Comparison of ENCODE assay signal across 10 cellular contexts in the genomic region with DNA sequence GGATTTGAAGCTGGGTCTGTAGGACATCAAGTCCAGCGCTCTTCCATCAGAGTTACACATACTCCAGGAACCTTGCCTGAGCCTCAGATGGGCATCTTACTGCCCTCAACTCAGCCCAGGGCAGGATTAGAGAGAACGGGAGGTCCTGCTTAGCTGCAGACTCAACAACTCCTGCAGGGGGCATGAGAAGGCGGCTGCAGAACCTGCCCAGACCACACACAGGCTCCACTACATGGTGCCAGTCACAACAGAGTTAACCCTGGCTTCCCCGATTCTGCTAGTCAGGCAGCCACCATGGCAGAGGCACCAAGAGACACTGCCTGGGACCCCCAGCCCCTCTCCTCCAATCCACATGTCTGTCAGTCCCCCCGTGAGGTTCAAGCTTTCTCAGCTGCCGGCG. TPM values are rescaled to one million over a fixed set of nuclear protein-coding genes. Genes with fewer than 3 reads are reported as not detected.
DNase-seq lines count a peak whose midpoint lies in the region; ATAC-seq and TF ChIP-seq lines count a peak whose summit lies in the region.
"Had no signal": no experiment of that assay in that cellular context is flagged by ENCODE, and none has a peak within 500 bp of the region (broad histone marks: within the 10 kb centered on the region; RNA-seq: fewer than 3 reads in every experiment).

No MANE protein-coding gene starts in this region.

- H2AFZ ChIP-seq in trophoblast cell (ENCODE audit: insufficient read depth, low read length, poor library complexity) = no peak overlapping the region
- H2AFZ ChIP-seq: parathyroid adenoma had no signal

- WGBS in trophoblast cell (ENCODE audit: extremely low coverage, insufficient coverage, insufficient read length) = no CpG with 5 or more reads among the region's 7 CpGs

- H4K8ac ChIP-seq in trophoblast cell (ENCODE audit: low read depth, low read length) = no peak overlapping the region

- no peak overlapping the region for H3K27ac Mint-ChIP-seq in naive thymus-derived CD4-positive, alpha-beta T cell

- H2BK120ac ChIP-seq in trophoblast cell (ENCODE audit: insufficient read depth, low read length, poor library complexity) = no peak overlapping the region

- no peak overlapping the region for H3K23ac ChIP-seq in trophoblast cell (ENCODE audit: low read length)

- H2AK5ac ChIP-seq in trophoblast cell (ENCODE audit: low read length) = no peak overlapping the region

- H3K4me1 Mint-ChIP-seq in naive thymus-derived CD4-positive, alpha-beta T cell = peaks cover 0 to 5% (median 0%) of the 10 kb centered on the region in 7 donors

- peaks cover 0 to 12% (median 8%) of the 10 kb centered on the region in 5 donors for H3K36me3 Mint-ChIP-seq in naive thymus-derived CD4-positive, alpha-beta T cell

- H3K27me3 ChIP-seq in naive thymus-derived CD4-positive, alpha-beta T cell (ENCODE audit: control insufficient read depth in 2 of 2, insufficient read depth in 2 of 2, low read length in 2 of 2) = no peaks in the 10 kb centered on the region
- H3K27me3 ChIP-seq in vagina (no peaks in the 10 kb centered on the region), trophoblast cell (ENCODE audit: insufficient read depth, low read length) (no peaks in the 10 kb centered on the region)

- no peak for TF ChIP-seq POLR2A in vagina (IDR thresholded peaks at IDR 0.05)

- POLR2A ChIA-PET in naive thymus-derived CD4-positive, alpha-beta T cell (lab: Charles Lee) = no interaction called here

- DNase-seq in NCI-H82 (lab: John Stamatoyannopoulos, UW) (peak; percentile 30), NCI-H82 treated with DMSO at 0.1 percent for 48 hours (lab: John Stamatoyannopoulos, UW; ENCODE audit: unreplicated experiment) (no peak), HuH-7 (ENCODE audit: low spot score) (peak; percentile 40), astrocyte of the hippocampus (ENCODE audit: low read depth, low spot score) (peak; percentile 14), vagina (ENCODE audit: extremely low spot score in 2 of 2) (no peak), trophoblast cell (no peak)
- peak in 1 of 9 donors; percentile 4 for DNase-seq in naive thymus-derived CD4-positive, alpha-beta T cell
- DNase-seq: activated effector memory CD4-positive, alpha-beta T cell treated with anti-CD3 and anti-CD28 coated beads, Interleukin-2, amount 50 U/mL, for 16 hours had no signal

- peaks cover 0 to 2% (median 0%) of the 10 kb centered on the region in 11 donors for H3K9me3 Mint-ChIP-seq in naive thymus-derived CD4-positive, alpha-beta T cell

- H3K4me3 ChIP-seq in naive thymus-derived CD4-positive, alpha-beta T cell (ENCODE audit: low read length) = no peak overlapping the region
- H3K4me3 ChIP-seq in vagina = no peak overlapping the region
- no peak overlapping the region for H3K4me3 ChIP-seq in trophoblast cell (ENCODE audit: low read depth, low read length)

- H3K4me1 ChIP-seq in naive thymus-derived CD4-positive, alpha-beta T cell (ENCODE audit: control insufficient read depth in 2 of 2, insufficient read depth in 2 of 2, low read length in 2 of 2) = no peaks in the 10 kb centered on the region
- no peaks in the 10 kb centered on the region for H3K4me1 ChIP-seq in vagina
- H3K4me1 ChIP-seq in trophoblast cell (ENCODE audit: control insufficient read depth in 1 of 2, insufficient read depth in 2 of 2, low read length in 2 of 2) = peaks cover 9 to 12% of the 10 kb centered on the region in 2 experiments

- no peaks in the 10 kb centered on the region for H3K79me2 ChIP-seq in trophoblast cell (ENCODE audit: control insufficient read depth, insufficient read depth, low read length, poor library complexity)
- H3K79me2 ChIP-seq: parathyroid adenoma had no signal

- H3K18ac ChIP-seq in trophoblast cell (ENCODE audit: low read length) = no peak overlapping the region

- H3K79me1 ChIP-seq in trophoblast cell (ENCODE audit: low read length) = peaks cover 3% of the 10 kb centered on the region

- intact Hi-C loops in naive thymus-derived CD4-positive, alpha-beta T cell (cut with micrococcal nuclease) = no loop called here
- intact Hi-C loops in vagina (cut with DNase I) = no loop called here

- H2BK5ac ChIP-seq in trophoblast cell (ENCODE audit: low read depth, low read length, poor library complexity) = no peak overlapping the region

- H3K27me3 Mint-ChIP-seq in naive thymus-derived CD4-positive, alpha-beta T cell = peaks cover 0 to 11% (median 6%) of the 10 kb centered on the region in 5 donors

- no peak overlapping the region for H3K4me2 ChIP-seq in trophoblast cell (ENCODE audit: low read length)

- H3K4me3 Mint-ChIP-seq in naive thymus-derived CD4-positive, alpha-beta T cell = no peak overlapping the region

- no peak overlapping the region for H3K4ac ChIP-seq in trophoblast cell (ENCODE audit: low read depth, low read length)

- CTCF ChIA-PET in naive thymus-derived CD4-positive, alpha-beta T cell (lab: Charles Lee) = no interaction called here

- H3K9ac ChIP-seq in trophoblast cell (ENCODE audit: low read length) = no peak overlapping the region
- H3K9ac ChIP-seq: parathyroid adenoma had no signal

- H3K36me3 ChIP-seq in naive thymus-derived CD4-positive, alpha-beta T cell (ENCODE audit: control insufficient read depth in 2 of 3, insufficient read depth in 3 of 3, low read length in 3 of 3) = no peaks in the 10 kb centered on the region
- no peaks in the 10 kb centered on the region for H3K36me3 ChIP-seq in vagina
- no peaks in the 10 kb centered on the region for H3K36me3 ChIP-seq in trophoblast cell (ENCODE audit: control insufficient read depth in 1 of 2, insufficient read depth in 2 of 2, low read length in 2 of 2)

- H2BK12ac ChIP-seq in trophoblast cell (ENCODE audit: low read length) = no peak overlapping the region

- H4K91ac ChIP-seq in trophoblast cell (ENCODE audit: low read depth, low read length) = no peak overlapping the region

- no peak for TF ChIP-seq CTCF in vagina (IDR thresholded peaks at IDR 0.05)

- no peak overlapping the region for H3K14ac ChIP-seq in trophoblast cell (ENCODE audit: low read length)

- ATAC-seq in naive thymus-derived CD4-positive, alpha-beta T cell = peak; percentile 44
- ATAC-seq in GM18502 (IDR thresholded peaks at IDR 0.05; ENCODE audit: poor library complexity, unreplicated experiment) = no peak

- H3K27ac ChIP-seq in naive thymus-derived CD4-positive, alpha-beta T cell (ENCODE audit: low read depth, low read length) = no peak overlapping the region
- H3K27ac ChIP-seq in vagina = no peak overlapping the region
- no peak overlapping the region for H3K27ac ChIP-seq in trophoblast cell (ENCODE audit: low read depth, low read length)
- H3K27ac ChIP-seq: parathyroid adenoma had no signal

- H3K9me3 ChIP-seq in naive thymus-derived CD4-positive, alpha-beta T cell (ENCODE audit: control insufficient read depth in 2 of 3, low read length in 3 of 3) = no peaks in the 10 kb centered on the region
- H3K9me3 ChIP-seq in vagina (no peaks in the 10 kb centered on the region), trophoblast cell (ENCODE audit: insufficient read depth, low read depth, low read length) (no peaks in the 10 kb centered on the region)

- no peak overlapping the region for H4K12ac ChIP-seq in trophoblast cell (ENCODE audit: low read depth, low read length)

RNA-seq across cellular contexts. Expression of a gene that starts 23.9 kb away (rescaled TPM):
- not detected for total RNA-seq in naive thymus-derived CD4-positive, alpha-beta T cell
- polyA plus RNA-seq in naive thymus-derived CD4-positive, alpha-beta T cell = not detected
- 1.2 TPM for total RNA-seq in vagina
- 0.04 and 0.05 TPM in 2 replicates for polyA plus RNA-seq in trophoblast cell (2013)

Comparison
In these comparisons a context has a peak if more than half of its experiments do, and no peak if none do; other contexts are left out.
1. DNase-seq: peak in NCI-H82 (single experiment), HuH-7 (single experiment) and astrocyte of the hippocampus (single experiment); none in NCI-H82 treated with DMSO at 0.1 percent for 48 hours (single experiment), vagina (0 of 2) and trophoblast cell (0 of 2).